ENCODE assay signal across 14 cellular contexts in the genomic region with DNA sequence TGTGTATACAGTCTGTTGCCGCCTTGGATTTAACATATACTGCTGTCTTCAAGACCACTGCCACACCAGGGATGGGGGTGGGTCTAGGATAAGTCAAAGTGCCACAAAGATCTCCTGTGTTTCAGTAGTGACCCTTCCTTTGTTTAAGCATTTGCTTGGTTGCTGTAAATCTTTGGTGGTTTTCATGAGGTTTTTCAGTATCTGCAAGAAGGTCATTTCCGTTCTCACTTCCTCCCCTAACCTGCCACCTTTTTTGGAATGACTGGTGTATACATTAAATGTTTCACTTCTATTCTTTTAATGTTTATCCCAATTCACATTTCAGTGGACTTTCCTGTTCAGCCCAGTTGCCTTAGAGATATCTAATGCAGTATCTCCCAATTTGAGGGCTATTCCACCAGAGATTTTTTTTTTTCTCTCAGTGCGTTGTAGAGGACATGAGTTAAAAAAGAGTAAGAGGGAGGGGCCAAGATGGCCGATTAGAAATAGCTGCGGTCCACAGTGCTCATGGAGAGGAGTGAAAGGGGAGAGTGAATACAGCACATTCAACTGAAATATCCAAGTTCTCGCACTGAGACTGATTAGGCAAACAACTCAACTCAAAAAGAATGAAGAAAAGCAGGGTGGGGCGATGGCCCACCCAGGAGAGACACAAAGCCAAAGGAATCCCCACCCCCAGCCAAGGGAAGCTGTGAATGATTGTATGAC. TPM values are rescaled to one million over a fixed set of nuclear protein-coding genes. Genes with fewer than 3 reads are reported as not detected.
DNase-seq lines count a peak whose midpoint lies in the region; ATAC-seq and TF ChIP-seq lines count a peak whose summit lies in the region.
"Had no signal": no experiment of that assay in that cellular context is flagged by ENCODE, and none has a peak within 500 bp of the region (broad histone marks: within the 10 kb centered on the region; RNA-seq: fewer than 3 reads in every experiment).

No MANE protein-coding gene starts in this region.

- no peak for TF ChIP-seq CTCF in GM12864 (IDR thresholded peaks at IDR 0.05; ENCODE audit: low read depth, low read length, missing control alignments)
- TF ChIP-seq CTCF in OCI-LY3 (IDR thresholded peaks at IDR 0.05; ENCODE audit: low read depth, low read length), result no peak
- no peak for TF ChIP-seq CTCF in colonic mucosa (IDR thresholded peaks at IDR 0.05)

- H3K27ac ChIP-seq in OCI-LY3 (ENCODE audit: low read length) (no peak overlapping the region), colonic mucosa (no peak overlapping the region)
- H3K27ac ChIP-seq: C4-2B had no signal

- H3K4me3 ChIP-seq in GM12864 (ENCODE audit: low read depth, low read length) (no peak overlapping the region), OCI-LY3 (ENCODE audit: low read length) (peak overlapping the region; percentile 54), colonic mucosa (no peak overlapping the region)

- no peak overlapping the region for H2AFZ ChIP-seq in OCI-LY3 (ENCODE audit: low read depth, low read length)

- peak overlapping the region; percentile 76 for H3K4me2 ChIP-seq in OCI-LY3 (ENCODE audit: low read length)

- H3K27me3 ChIP-seq in OCI-LY3 (ENCODE audit: low read depth, low read length) (0 out of 2 replicates have a peak, but pooled peaks cover 9% of the 10 kb centered on the region), colonic mucosa (no peaks in the 10 kb centered on the region)

- intact Hi-C loops in colonic mucosa (cut with DNase I), result no loop called here

- peaks cover 10% of the 10 kb centered on the region for H3K79me2 ChIP-seq in OCI-LY3 (ENCODE audit: low read length)

- peaks cover 24% of the 10 kb centered on the region for H3K36me3 ChIP-seq in OCI-LY3 (replicated peaks; ENCODE audit: low read depth, low read length)
- H3K36me3 ChIP-seq in colonic mucosa, result no peaks in the 10 kb centered on the region

- H3K9me3 ChIP-seq in OCI-LY3 (ENCODE audit: insufficient read depth, low read length) (no peaks in the 10 kb centered on the region), colonic mucosa (no peaks in the 10 kb centered on the region)

- peak; percentile 41 for DNase-seq in GM12864 (ENCODE audit: low read depth)
- no peak for DNase-seq in SKM-1 (lab: John Stamatoyannopoulos, UW; ENCODE audit: unreplicated experiment)
- DNase-seq in colonic mucosa, result no peak
- no peak for DNase-seq in NCI-H1092 treated with DMSO at 0.1 percent for 48 hours (lab: John Stamatoyannopoulos, UW)
- DNase-seq: activated CD4-positive, alpha-beta T cell treated with anti-CD3 and anti-CD28 coated beads, Interleukin-2, amount 50 U/mL, for 1 hour; central memory CD4-positive, alpha-beta T cell; glutamatergic neuron; HCEC 1CT; NCI-H1436 treated with DMSO at 0.1 percent for 48 hours had no signal

- ATAC-seq in GM19328 (IDR thresholded peaks at IDR 0.05; ENCODE audit: unreplicated experiment) (peak; percentile 76), HG02885 (IDR thresholded peaks at IDR 0.05; ENCODE audit: poor library complexity, unreplicated experiment) (peak; percentile 97), HG03039 (IDR thresholded peaks at IDR 0.05; ENCODE audit: unreplicated experiment) (no peak)

- H3K9ac ChIP-seq in OCI-LY3 (ENCODE audit: low read length) (no peak overlapping the region), colonic mucosa (ENCODE audit: low read depth in 2 of 2, low read length in 2 of 2) (no peak overlapping the region)

- H3K4me1 ChIP-seq in OCI-LY3 (ENCODE audit: low read length), result peaks cover 29% of the 10 kb centered on the region
- H3K4me1 ChIP-seq in colonic mucosa, result no peaks in the 10 kb centered on the region

- H4K20me1 ChIP-seq in OCI-LY3 (ENCODE audit: insufficient read depth, low read length), result peaks cover 63% of the 10 kb centered on the region

RNA-seq across cellular contexts. Expression of a gene that starts 43.2 kb away (rescaled TPM):
- 10 to 100 TPM; 31.3 to 40.3 TPM for total RNA-seq in colonic mucosa
